Comparison of ENCODE assay signal across 13 cellular contexts in the genomic region with DNA sequence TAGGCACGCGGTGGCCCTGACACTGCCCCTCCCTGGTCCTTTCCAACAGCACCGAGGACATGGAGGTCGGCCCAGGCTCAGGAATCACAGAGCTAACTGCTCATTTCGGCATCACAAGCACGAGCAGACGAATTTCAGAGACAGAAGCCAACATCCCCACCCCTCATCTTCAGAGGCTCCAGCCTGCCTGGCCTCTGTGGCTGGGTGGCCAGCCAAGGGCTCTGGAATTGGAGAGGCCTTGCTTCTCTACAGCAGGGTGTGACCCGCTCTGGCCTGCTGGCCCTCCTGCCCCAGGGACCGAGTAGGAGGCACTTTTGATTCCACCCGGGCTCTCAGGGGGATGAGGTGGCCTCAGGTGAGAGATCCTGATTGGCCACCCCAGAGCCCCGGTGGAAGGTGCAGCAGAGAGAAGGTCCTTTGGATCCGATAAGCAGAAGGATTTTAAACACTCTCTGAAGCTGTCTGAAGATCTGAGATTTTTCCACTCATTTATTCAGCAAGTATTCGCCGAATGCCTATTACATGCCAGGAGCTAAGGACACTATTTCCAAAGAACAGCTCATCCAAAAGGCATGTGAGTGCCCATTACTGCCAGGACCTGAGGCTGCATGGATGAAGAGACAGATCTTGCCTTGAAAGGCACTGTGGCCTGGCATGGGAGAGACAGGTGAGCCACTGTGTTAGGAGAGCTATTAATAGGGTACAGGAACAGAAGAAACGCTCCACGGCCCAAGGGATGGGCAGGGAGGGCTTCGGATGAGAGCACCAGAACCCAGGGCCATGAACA. TPM values are rescaled to one million over a fixed set of nuclear protein-coding genes. Genes with fewer than 3 reads are reported as not detected.
DNase-seq lines count a peak whose midpoint lies in the region; ATAC-seq and TF ChIP-seq lines count a peak whose summit lies in the region.
"Had no signal": no experiment of that assay in that cellular context is flagged by ENCODE, and none has a peak within 500 bp of the region (broad histone marks: within the 10 kb centered on the region; RNA-seq: fewer than 3 reads in every experiment).

No MANE protein-coding gene starts in this region.

- H3K79me1 ChIP-seq in neuronal stem cell (ENCODE audit: low read depth, low read length) = peaks cover 6% of the 10 kb centered on the region

- no peak for TF ChIP-seq CTCF in fibroblast of lung (conservative IDR thresholded peaks at IDR 0.05 in 1 of 2, IDR thresholded peaks at IDR 0.05 in 1 of 2; ENCODE audit: low read depth in 1 of 2, low read length in 2 of 2)

- no peak overlapping the region for H3K23ac ChIP-seq in neuronal stem cell (ENCODE audit: low read depth, low read length, poor library complexity)

- H3K4me1 ChIP-seq in SJSA1 (replicated peaks) (peaks cover 10% of the 10 kb centered on the region), fibroblast of lung (ENCODE audit: control insufficient read depth, extremely low read depth, insufficient read depth, low read length) (peaks cover 21% of the 10 kb centered on the region), neuronal stem cell (ENCODE audit: control insufficient read depth in 2 of 2, insufficient read depth in 1 of 2, low read depth in 1 of 2, low read length in 2 of 2) (peaks cover 6 to 10% of the 10 kb centered on the region in 2 donors)

- H3K27ac ChIP-seq in SJSA1 = 0 out of 2 replicates have a peak overlapping the region, but pooled peaks have one; percentile 11
- peak overlapping the region; percentile 33 for H3K27ac ChIP-seq in fibroblast of lung (ENCODE audit: insufficient read depth, low read length)
- no peak overlapping the region for H3K27ac ChIP-seq in neuronal stem cell (replicated peaks; ENCODE audit: low read length)
- H3K27ac ChIP-seq: C4-2B had no signal

- no peak overlapping the region for H4K91ac ChIP-seq in neuronal stem cell (ENCODE audit: low read depth, low read length, poor library complexity)

- H3K18ac ChIP-seq in neuronal stem cell (ENCODE audit: low read length) = no peak overlapping the region

- no CpG with 5 or more reads among the region's 17 CpGs for WGBS in neuronal stem cell (ENCODE audit: extremely low coverage in 2 of 2, insufficient read length in 2 of 2, insufficient replicate concordance in 1 of 2), 2 donors

- H3K4ac ChIP-seq in neuronal stem cell (ENCODE audit: low read length) = no peak overlapping the region

- no peak overlapping the region for H4K8ac ChIP-seq in neuronal stem cell (ENCODE audit: low read depth, low read length)

- peak overlapping the region; percentile 48 for H2BK5ac ChIP-seq in neuronal stem cell (ENCODE audit: low read length)

- DNase-seq in AG20443 (ENCODE audit: low spot score) = peak; percentile 76
- DNase-seq in SJSA1 (ENCODE audit: low read depth in 1 of 2, low spot score in 2 of 2) = no peak
- peak in 1 of 2 donors; percentile 78 for DNase-seq in fibroblast of lung (ENCODE audit: low read depth in 2 of 2)
- DNase-seq in neuronal stem cell (ENCODE audit: low spot score) = no peak
- DNase-seq in DMS 273 (lab: John Stamatoyannopoulos, UW; ENCODE audit: unreplicated experiment) = no peak
- DNase-seq in HUDEP-2 (lab: John Stamatoyannopoulos, UW; ENCODE audit: unreplicated experiment in 76 of 76) = no peak
- DNase-seq: activated naive CD8-positive, alpha-beta T cell treated with anti-CD3 and anti-CD28 coated beads for 36 hours; NCI-H2029; T1000 had no signal

- H3K79me2 ChIP-seq in fibroblast of lung (ENCODE audit: control insufficient read depth, insufficient read depth, low read length) = peaks cover 11% of the 10 kb centered on the region

- H3K9me3 ChIP-seq in SJSA1 (replicated peaks) (no peaks in the 10 kb centered on the region), fibroblast of lung (ENCODE audit: control insufficient read depth, insufficient read depth, low read depth, low read length) (no peaks in the 10 kb centered on the region), neuronal stem cell (replicated peaks in 1 of 2; ENCODE audit: control insufficient read depth in 2 of 2, insufficient read depth in 1 of 2, low read depth in 1 of 2, low read length in 2 of 2) (no peaks in the 10 kb centered on the region)

- H3K4me3 ChIP-seq in SJSA1 (no peak overlapping the region), fibroblast of lung (replicated peaks in 1 of 4; ENCODE audit: control extremely low read depth in 1 of 4, insufficient read depth in 1 of 4, low read depth in 3 of 4, low read length in 4 of 4) (no peak overlapping the region), neuronal stem cell (ENCODE audit: low read length in 2 of 2) (no peak overlapping the region)

- H2AK5ac ChIP-seq in neuronal stem cell (ENCODE audit: low read depth, low read length) = no peak overlapping the region

- H2BK15ac ChIP-seq in neuronal stem cell (ENCODE audit: low read length) = no peak overlapping the region

- peaks cover 4% of the 10 kb centered on the region; the same call in 1 of the 2 replicates for H3K36me3 ChIP-seq in SJSA1
- no peaks in the 10 kb centered on the region for H3K36me3 ChIP-seq in fibroblast of lung (ENCODE audit: control insufficient read depth, insufficient read depth, low read length)
- peaks cover 0 to 14% of the 10 kb centered on the region in 2 donors for H3K36me3 ChIP-seq in neuronal stem cell (replicated peaks in 1 of 2; ENCODE audit: control insufficient read depth in 2 of 2, insufficient read depth in 2 of 2, low read length in 2 of 2)

- H2BK12ac ChIP-seq in neuronal stem cell (ENCODE audit: low read length) = peak overlapping the region; percentile 58

- H2AFZ ChIP-seq in fibroblast of lung (ENCODE audit: low read length) (no peak overlapping the region), neuronal stem cell (ENCODE audit: low read length) (no peak overlapping the region)

- H3K4me2 ChIP-seq in fibroblast of lung (ENCODE audit: extremely low read depth, insufficient read depth, low read length) = peak overlapping the region; percentile 83
- no peak overlapping the region for H3K4me2 ChIP-seq in neuronal stem cell (ENCODE audit: insufficient read depth, low read length, poor library complexity, severe bottlenecking)

- no peak overlapping the region for H3K9ac ChIP-seq in fibroblast of lung (ENCODE audit: insufficient read depth, low read length)
- peak overlapping the region; percentile 32 for H3K9ac ChIP-seq in neuronal stem cell (ENCODE audit: low read depth, low read length, poor library complexity)

- H3K27me3 ChIP-seq in SJSA1 (replicated peaks) (no peaks in the 10 kb centered on the region), fibroblast of lung (ENCODE audit: control insufficient read depth, insufficient read depth, low read length) (no peaks in the 10 kb centered on the region), neuronal stem cell (ENCODE audit: control insufficient read depth in 3 of 3, insufficient read depth in 3 of 3, low read depth in 1 of 3, low read length in 3 of 3) (no peaks in the 10 kb centered on the region)

- H4K20me1 ChIP-seq in fibroblast of lung (ENCODE audit: control insufficient read depth, extremely low read depth, insufficient read depth, low read length) = no peaks in the 10 kb centered on the region

- H3K14ac ChIP-seq in neuronal stem cell (ENCODE audit: low read length) = no peak overlapping the region

- ATAC-seq in HG02884 (IDR thresholded peaks at IDR 0.05; ENCODE audit: unreplicated experiment) = no peak
- ATAC-seq in HG03175 (IDR thresholded peaks at IDR 0.05; ENCODE audit: unreplicated experiment) = no peak
- ATAC-seq: left colon had no signal

- H2BK120ac ChIP-seq in neuronal stem cell (ENCODE audit: low read depth, low read length) = no peak overlapping the region

RNA-seq across cellular contexts. Expression of a gene that starts 10.3 kb away (rescaled TPM):
- 17.6 and 19.6 TPM in 2 replicates for total RNA-seq in SJSA1 (2014; rRNA removed; shearing (Covaris generic))
- total RNA-seq in fibroblast of lung = 25.8 and 28.8 TPM in 2 replicates
- polyA plus RNA-seq in fibroblast of lung = 14.3 and 14.9 TPM in 2 replicates
- polyA plus RNA-seq in fibroblast of lung (2012) = 14.6 and 15.8 TPM in 2 replicates
- polyA minus RNA-seq in fibroblast of lung (ENCODE audit: low replicate concordance) = 7.4 and 12.3 TPM in 2 replicates
- polyA plus RNA-seq in neuronal stem cell (2013, experiment 1 of 2) = 11.7 TPM
- polyA plus RNA-seq in neuronal stem cell (2013, experiment 2 of 2) = 11.8 TPM

RNA-seq across cellular contexts. Expression of a gene that starts 10.6 kb away (rescaled TPM):
- total RNA-seq in SJSA1 (2014; rRNA removed; shearing (Covaris generic)) = 12.1 and 43.4 TPM in 2 replicates
- 26.4 and 32.1 TPM in 2 replicates for total RNA-seq in fibroblast of lung
- 19.4 and 25.5 TPM in 2 replicates for polyA plus RNA-seq in fibroblast of lung
- 33.6 and 41.6 TPM in 2 replicates for polyA plus RNA-seq in fibroblast of lung (2012)
- polyA minus RNA-seq in fibroblast of lung (ENCODE audit: low replicate concordance) = 0.75 and 2.0 TPM in 2 replicates
- 45.8 TPM for polyA plus RNA-seq in neuronal stem cell (2013, experiment 1 of 2)
- polyA plus RNA-seq in neuronal stem cell (2013, experiment 2 of 2) = 47.5 TPM

RNA-seq across cellular contexts. Expression of a gene that starts 23.2 kb away (rescaled TPM):
- 14.3 and 18.8 TPM in 2 replicates for total RNA-seq in SJSA1 (2014; rRNA removed; shearing (Covaris generic))
- total RNA-seq in fibroblast of lung = 10.6 and 11.0 TPM in 2 replicates
- polyA plus RNA-seq in fibroblast of lung = 4.2 and 5.0 TPM in 2 replicates
- 8.9 and 11.7 TPM in 2 replicates for polyA plus RNA-seq in fibroblast of lung (2012)
- 3.9 and 5.7 TPM in 2 replicates for polyA minus RNA-seq in fibroblast of lung (ENCODE audit: low replicate concordance)
- 2.1 TPM for polyA plus RNA-seq in neuronal stem cell (2013, experiment 1 of 2)
- 2.2 TPM for polyA plus RNA-seq in neuronal stem cell (2013, experiment 2 of 2)

RNA-seq across cellular contexts. Expression of a gene that starts 29.6 kb away (rescaled TPM):
- 26.4 and 39.4 TPM in 2 replicates for total RNA-seq in SJSA1 (2014; rRNA removed; shearing (Covaris generic))
- total RNA-seq in fibroblast of lung = 69.9 and 136 TPM in 2 replicates
- polyA plus RNA-seq in fibroblast of lung = 57.2 and 65.2 TPM in 2 replicates
- polyA plus RNA-seq in fibroblast of lung (2012) = 191 and 207 TPM in 2 replicates
- polyA minus RNA-seq in fibroblast of lung (ENCODE audit: low replicate concordance) = 46.1 and 82.3 TPM in 2 replicates
- 418 TPM for polyA plus RNA-seq in neuronal stem cell (2013, experiment 1 of 2)
- 412 TPM for polyA plus RNA-seq in neuronal stem cell (2013, experiment 2 of 2)
